Comparison of ENCODE assay signal across 19 cellular contexts in the genomic region with DNA sequence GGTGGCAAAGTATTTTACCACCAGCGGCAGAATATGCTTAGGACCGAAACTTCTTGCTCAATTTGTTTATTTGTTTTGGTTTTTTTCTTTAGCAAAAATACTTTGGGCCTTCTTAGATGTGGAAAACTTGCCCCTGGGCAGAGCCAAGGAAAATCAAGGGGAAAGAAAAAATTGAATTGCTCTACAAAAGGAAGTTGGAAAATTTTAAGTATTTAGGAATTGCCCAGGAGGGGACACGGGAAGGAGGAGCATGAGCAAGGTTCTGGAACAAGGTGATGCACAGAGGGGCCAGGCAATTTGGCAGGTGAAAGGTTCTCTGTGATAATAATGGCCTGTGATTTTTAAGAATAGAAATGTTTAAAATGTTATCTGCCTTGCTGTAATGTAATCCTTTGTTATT. TPM values are rescaled to one million over a fixed set of nuclear protein-coding genes. Genes with fewer than 3 reads are reported as not detected.
DNase-seq lines count a peak whose midpoint lies in the region; ATAC-seq and TF ChIP-seq lines count a peak whose summit lies in the region.
"Had no signal": no experiment of that assay in that cellular context is flagged by ENCODE, and none has a peak within 500 bp of the region (broad histone marks: within the 10 kb centered on the region; RNA-seq: fewer than 3 reads in every experiment).

No MANE protein-coding gene starts in this region.

- no peaks in the 10 kb centered on the region for H3K9me3 Mint-ChIP-seq in GM23338
- H3K9me3 Mint-ChIP-seq: dendritic cell treated with granulocyte-macrophage colony-stimulating factor and Interleukin-4, amounts not matched to agents 40 ng/mL and 50 ng/mL, for 4 days; stimulated activated naive CD8-positive, alpha-beta T cell treated with anti-CD3 and anti-CD28 coated beads, Interleukin-15, amount 100 ng/mL, for 72 hours; T-helper 2 cell treated with Interferon-gamma antibody and Interleukin-4, amounts not matched to agents 5 μg/mL and 100 μg/mL, for 36 hours had no signal

- no peak for TF ChIP-seq EP300 in stomach (IDR thresholded peaks at IDR 0.05)

- no peak for TF ChIP-seq POLR2A in stomach (IDR thresholded peaks at IDR 0.05)

- H3K36me3 ChIP-seq in GM23338 (ENCODE audit: insufficient read depth) = no peaks in the 10 kb centered on the region
- H3K36me3 ChIP-seq in mesenchymal stem cell (ENCODE audit: control insufficient read depth in 1 of 2, insufficient read depth in 2 of 2, low read depth in 1 of 2, low read length in 2 of 2) = peaks cover 0 to 3% of the 10 kb centered on the region in 2 experiments
- H3K36me3 ChIP-seq in stomach = no peaks in the 10 kb centered on the region
- no peaks in the 10 kb centered on the region for H3K36me3 ChIP-seq in effector memory CD4-positive, alpha-beta T cell (ENCODE audit: control insufficient read depth, insufficient read depth, low read length)
- H3K36me3 ChIP-seq: esophagus muscularis mucosa had no signal

- no peak overlapping the region for H3K4me3 Mint-ChIP-seq in GM23338
- H3K4me3 Mint-ChIP-seq: dendritic cell treated with granulocyte-macrophage colony-stimulating factor and Interleukin-4, amounts not matched to agents 40 ng/mL and 50 ng/mL, for 4 days; stimulated activated naive CD8-positive, alpha-beta T cell treated with anti-CD3 and anti-CD28 coated beads, Interleukin-15, amount 100 ng/mL, for 72 hours; T-helper 2 cell treated with Interferon-gamma antibody and Interleukin-4, amounts not matched to agents 5 μg/mL and 100 μg/mL, for 36 hours had no signal

- no peak overlapping the region for H2AFZ ChIP-seq in GM23338
- no peak overlapping the region for H2AFZ ChIP-seq in mesenchymal stem cell (ENCODE audit: low read depth, low read length)

- peak overlapping the region; percentile 72 for H4K8ac ChIP-seq in mesenchymal stem cell (ENCODE audit: low read length)

- H3K27ac ChIP-seq in GM23338 (ENCODE audit: low read depth) (no peak overlapping the region), mesenchymal stem cell (ENCODE audit: low read length, poor library complexity, severe bottlenecking) (peak overlapping the region; percentile 99), stomach (peak overlapping the region; percentile 21 to 66 (median 56))
- no peak overlapping the region for H3K27ac ChIP-seq in effector memory CD4-positive, alpha-beta T cell (ENCODE audit: insufficient read depth, low read length, poor library complexity, severe bottlenecking)

- no peaks in the 10 kb centered on the region for H3K9me2 ChIP-seq in GM23338 (ENCODE audit: insufficient read depth)

- no peaks in the 10 kb centered on the region for H3K27me3 Mint-ChIP-seq in GM23338 (ENCODE audit: insufficient read depth, low read depth, poor library complexity)
- H3K27me3 Mint-ChIP-seq: dendritic cell treated with granulocyte-macrophage colony-stimulating factor and Interleukin-4, amounts not matched to agents 40 ng/mL and 50 ng/mL, for 4 days had no signal

- H3K36me3 Mint-ChIP-seq in GM23338 (ENCODE audit: low read depth) = no peaks in the 10 kb centered on the region

- H3K9ac ChIP-seq in mesenchymal stem cell (ENCODE audit: low read length) = peak overlapping the region; percentile 86

- no peaks in the 10 kb centered on the region for H3K27me3 ChIP-seq in GM23338 (ENCODE audit: insufficient read depth)
- H3K27me3 ChIP-seq in mesenchymal stem cell (ENCODE audit: control insufficient read depth in 1 of 2, insufficient read depth in 1 of 2, low read length in 2 of 2) = no peaks in the 10 kb centered on the region
- H3K27me3 ChIP-seq in stomach = no peaks in the 10 kb centered on the region
- H3K27me3 ChIP-seq in effector memory CD4-positive, alpha-beta T cell (replicated peaks; ENCODE audit: control insufficient read depth, insufficient read depth, low read length, poor library complexity, severe bottlenecking) = no peaks in the 10 kb centered on the region
- H3K27me3 ChIP-seq: esophagus muscularis mucosa had no signal

- H2BK15ac ChIP-seq in mesenchymal stem cell (ENCODE audit: low read depth, poor library complexity, severe bottlenecking) = no peak overlapping the region

- WGBS in mesenchymal stem cell = 47% methylated on average over 3 of the region's 3 CpGs
- 62 to 84% (median 65%) methylated on average over 3 of the region's 3 CpGs for WGBS in stomach, 5 donors

- H2BK120ac ChIP-seq in mesenchymal stem cell (ENCODE audit: low read depth, low read length) = peak overlapping the region; percentile 94

- H2BK5ac ChIP-seq in mesenchymal stem cell (ENCODE audit: low read depth, low read length, poor library complexity, severe bottlenecking) = peak overlapping the region; percentile 89

- no peaks in the 10 kb centered on the region for H3F3A ChIP-seq in GM23338 (replicated peaks; ENCODE audit: low read depth)

- peaks cover 8% of the 10 kb centered on the region for H3K79me1 ChIP-seq in mesenchymal stem cell (replicated peaks; ENCODE audit: low read length, poor library complexity, severe bottlenecking)

- peak overlapping the region; percentile 3 to 84 for H3K18ac ChIP-seq in mesenchymal stem cell (ENCODE audit: low read depth in 1 of 2, low read length in 2 of 2)

- no peaks in the 10 kb centered on the region for H4K20me1 ChIP-seq in GM23338 (replicated peaks; ENCODE audit: insufficient read depth)

- H3K4me1 ChIP-seq in GM23338 (ENCODE audit: insufficient read depth) (peaks cover 12% of the 10 kb centered on the region), mesenchymal stem cell (ENCODE audit: control insufficient read depth, insufficient read depth, low read depth, low read length) (no peaks in the 10 kb centered on the region), stomach (peaks cover 0 to 21% (median 9%) of the 10 kb centered on the region in 4 donors)
- H3K4me1 ChIP-seq in effector memory CD4-positive, alpha-beta T cell (ENCODE audit: control insufficient read depth, insufficient read depth, low read length, poor library complexity, severe bottlenecking) = no peaks in the 10 kb centered on the region

- H4K91ac ChIP-seq in mesenchymal stem cell (ENCODE audit: low read length) = no peak overlapping the region

- no peaks in the 10 kb centered on the region for H3K79me2 ChIP-seq in GM23338 (replicated peaks; ENCODE audit: insufficient read depth)

- DNase-seq in GM23338 (ENCODE audit: low spot score) = no peak
- DNase-seq in mesenchymal stem cell = no peak
- no peak for DNase-seq in stomach
- no peak for DNase-seq in mucosa of gallbladder (ENCODE audit: low spot score)
- no peak for DNase-seq in GM03348 (ENCODE audit: low spot score)
- no peak for DNase-seq in effector memory CD4-positive, alpha-beta T cell
- DNase-seq in activated CD4-positive, CD25-positive, alpha-beta regulatory T cell treated with anti-CD3 and anti-CD28 coated beads, Interleukin-2, amount 50 U/mL, for 72 hours = no peak
- DNase-seq: activated CD4-positive, alpha-beta T cell treated with anti-CD3 and anti-CD28 coated beads for 1 hour; activated CD8-positive, alpha-beta memory T cell treated with anti-CD3 and anti-CD28 coated beads, Interleukin-2, amount 50 U/mL, for 4 hours; H7; NCI-H446 treated with DMSO at 0.1 percent for 48 hours; occipital lobe; SIG-M5; stimulated activated CD4-positive, alpha-beta T cell treated with anti-CD3 and anti-CD28 coated beads, Interleukin-12 subunit alpha, Interleukin-12 subunit beta, amount 100 ng/mL, for 4 hours; stimulated activated naive CD8-positive, alpha-beta T cell treated with anti-CD3 and anti-CD28 coated beads, Interleukin-15, amount 100 ng/mL, for 72 hours had no signal

- no peak for ATAC-seq in GM23338
- ATAC-seq: stimulated activated naive CD8-positive, alpha-beta T cell treated with anti-CD3 and anti-CD28 coated beads, Interleukin-15, amount 100 ng/mL, for 72 hours had no signal

- 0 out of 2 replicates have a peak overlapping the region, but pooled peaks have one; percentile 9 for H3K4me2 ChIP-seq in GM23338
- H3K4me2 ChIP-seq in mesenchymal stem cell (ENCODE audit: low read length, poor library complexity, severe bottlenecking) = no peak overlapping the region

- no peak overlapping the region for H2BK12ac ChIP-seq in mesenchymal stem cell (ENCODE audit: low read length in 2 of 2)

- H3K9me3 ChIP-seq in mesenchymal stem cell (ENCODE audit: control insufficient read depth, low read length) (no peaks in the 10 kb centered on the region), stomach (no peaks in the 10 kb centered on the region)
- no peaks in the 10 kb centered on the region for H3K9me3 ChIP-seq in effector memory CD4-positive, alpha-beta T cell (ENCODE audit: control insufficient read depth, low read length)
- H3K9me3 ChIP-seq: esophagus muscularis mucosa had no signal

- H3K4ac ChIP-seq in mesenchymal stem cell (ENCODE audit: low read depth in 1 of 2, low read length in 2 of 2) = peak overlapping the region in 1 of 2 experiments; percentile 32

- 0 out of 2 replicates have a peak overlapping the region, but pooled peaks have one; percentile 15 for H3K27ac Mint-ChIP-seq in GM23338
- H3K27ac Mint-ChIP-seq: dendritic cell treated with granulocyte-macrophage colony-stimulating factor and Interleukin-4, amounts not matched to agents 40 ng/mL and 50 ng/mL, for 4 days; stimulated activated naive CD8-positive, alpha-beta T cell treated with anti-CD3 and anti-CD28 coated beads, Interleukin-15, amount 100 ng/mL, for 72 hours; T-helper 2 cell treated with Interferon-gamma antibody and Interleukin-4, amounts not matched to agents 5 μg/mL and 100 μg/mL, for 36 hours had no signal

- H3K4me1 Mint-ChIP-seq in GM23338 = peaks cover 20% of the 10 kb centered on the region
- H3K4me1 Mint-ChIP-seq: stimulated activated naive CD8-positive, alpha-beta T cell treated with anti-CD3 and anti-CD28 coated beads, Interleukin-15, amount 100 ng/mL, for 72 hours had no signal

- TF ChIP-seq CTCF in GM23338 (conservative IDR thresholded peaks at IDR 0.05; ENCODE audit: low read depth in 2 of 2) (no peak), WI38 (IDR thresholded peaks at IDR 0.05; ENCODE audit: low read depth, low read length) (no peak), stomach (IDR thresholded peaks at IDR 0.05) (no peak)

- intact Hi-C loops in stomach (cut with DNase I; ENCODE audit: low total_unique reads) = no loop called here

- H3K14ac ChIP-seq in mesenchymal stem cell (ENCODE audit: low read length in 2 of 2) = no peak overlapping the region

- H3K4me3 ChIP-seq in GM23338 (no peak overlapping the region), WI38 (ENCODE audit: low read depth, low read length) (peak overlapping the region; percentile 45), mesenchymal stem cell (ENCODE audit: insufficient read depth in 1 of 2, low read depth in 1 of 2, low read length in 2 of 2) (peak overlapping the region in 1 of 2 experiments; percentile 56), stomach (no peak overlapping the region)
- H3K4me3 ChIP-seq in effector memory CD4-positive, alpha-beta T cell (ENCODE audit: insufficient read depth, low read depth, low read length, poor library complexity, severe bottlenecking) = no peak overlapping the region
- H3K4me3 ChIP-seq: esophagus muscularis mucosa had no signal

- H2AK5ac ChIP-seq in mesenchymal stem cell (ENCODE audit: low read length, severe bottlenecking) = no peak overlapping the region

- H3K23ac ChIP-seq in mesenchymal stem cell (ENCODE audit: low read length in 2 of 2) = no peak overlapping the region

RNA-seq across cellular contexts. Expression of a gene that starts 28.6 kb away (rescaled TPM):
- 2.4 and 4.1 TPM in 2 replicates for total RNA-seq in GM23338 (2014; rRNA removed; shearing (Covaris generic))
- 4.5 and 6.1 TPM in 2 replicates for polyA plus RNA-seq in GM23338 (2016; fragmentation: Nextera tagmentation; extraction: Ambion mirVana)
- 104 TPM for polyA plus RNA-seq in mesenchymal stem cell (2013, experiment 1 of 2)
- 103 TPM for polyA plus RNA-seq in mesenchymal stem cell (2013, experiment 2 of 2)
- 10 to 100 TPM in 2 of 5 donors, 1 to 10 TPM in 2, not detected in 1; 1.8 to 44.9 (median 18.5) TPM for total RNA-seq in stomach
- 1 to 10 TPM; 1.2 to 3.0 (median 1.9) TPM for polyA plus RNA-seq in stomach
- total RNA-seq in mucosa of gallbladder = 7.0 TPM

Comparison
In these comparisons a context has a peak if more than half of its experiments do, and no peak if none do; other contexts are left out.
1. H3K27ac ChIP-seq: peak in mesenchymal stem cell (single experiment) and stomach (5 of 5); none in GM23338 (single experiment) and effector memory CD4-positive, alpha-beta T cell (single experiment).